ENCODE assay signal across 8 cellular contexts in the genomic region with DNA sequence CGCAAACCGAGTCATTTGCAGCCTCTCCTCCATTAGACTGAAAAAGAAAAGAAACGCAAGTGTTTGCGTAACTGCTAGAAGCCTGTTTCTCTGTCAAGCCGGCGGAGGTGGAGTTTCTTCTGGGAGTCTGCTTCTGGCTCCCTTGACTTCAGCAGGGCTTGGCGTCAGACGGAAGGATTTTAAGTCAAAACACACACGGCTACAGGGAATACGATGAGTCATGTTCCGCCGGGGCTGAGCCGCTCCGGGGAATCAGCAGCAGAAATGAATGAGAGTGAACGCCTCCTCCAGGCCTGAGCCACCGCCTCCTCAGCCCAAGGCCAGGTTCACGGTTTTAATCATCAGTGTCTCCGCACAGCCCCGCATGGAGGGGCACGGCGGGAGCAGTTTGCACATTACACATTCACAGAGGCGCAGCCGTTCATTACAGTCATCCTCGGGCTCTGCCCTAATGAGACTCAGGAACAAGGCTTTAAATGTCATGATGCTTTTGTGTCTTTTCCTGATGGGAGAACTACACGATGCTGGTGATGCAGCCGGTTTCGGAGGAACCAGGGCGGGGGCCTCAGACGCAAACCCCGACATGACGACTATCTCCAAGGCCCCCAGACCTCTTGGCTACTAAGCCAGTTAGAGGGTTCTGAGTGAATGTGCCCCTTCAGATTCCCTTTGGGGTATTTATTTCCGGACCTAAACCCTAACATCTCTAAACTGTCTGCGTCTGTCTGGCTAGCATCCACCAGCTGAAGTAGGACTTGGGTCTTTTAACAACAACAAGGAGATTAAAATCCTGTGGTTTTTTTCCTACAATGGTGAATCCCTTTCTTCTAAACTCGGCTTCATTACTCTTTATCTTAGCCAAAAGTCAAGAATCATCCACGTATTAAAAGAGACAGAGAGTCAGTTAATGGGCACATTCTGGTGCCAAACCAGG. TPM values are rescaled to one million over a fixed set of nuclear protein-coding genes. Genes with fewer than 3 reads are reported as not detected.
DNase-seq lines count a peak whose midpoint lies in the region; ATAC-seq, FAIRE-seq and TF ChIP-seq lines count a peak whose summit lies in the region.

No MANE protein-coding gene starts in this region.

- H3K79me2 ChIP-seq in astrocyte (ENCODE audit: insufficient read depth, low read length) = no peaks in the 10 kb centered on the region

- H3K27me3 Mint-ChIP-seq in Calu3 (ENCODE audit: unreplicated experiment) (no peaks in the 10 kb centered on the region), astrocyte (ENCODE audit: low read depth, unreplicated experiment) (peaks cover 13% of the 10 kb centered on the region)

- H3K36me3 Mint-ChIP-seq in Calu3 (ENCODE audit: insufficient read depth, unreplicated experiment) (peaks cover 8% of the 10 kb centered on the region), astrocyte (ENCODE audit: low read depth, unreplicated experiment) (no peaks in the 10 kb centered on the region)

- peaks cover 8% of the 10 kb centered on the region for H3K4me1 ChIP-seq in astrocyte (ENCODE audit: insufficient read depth, low read length)

- DNase-seq in Calu3 = peak; percentile 74
- DNase-seq in NCI-H146 treated with DMSO at 0.1 percent for 48 hours (lab: John Stamatoyannopoulos, UW; ENCODE audit: unreplicated experiment) = peak; percentile 87
- peak; percentile 99 for DNase-seq in astrocyte (ENCODE audit: low read depth)
- peak; percentile 92 for DNase-seq in hepatic stellate cell (ENCODE audit: low spot score)
- peak; percentile 80 for DNase-seq in pulmonary artery endothelial cell (ENCODE audit: low read depth, low spot score)
- no peak for DNase-seq in Kasumi-1 (lab: John Stamatoyannopoulos, UW)
- DNase-seq in GM10248 (ENCODE audit: extremely low spot score) = no peak

- POLR2A ChIA-PET in GM10248 (lab: Yijun Ruan, JAX) = no interaction called here

- H4K20me1 ChIP-seq in astrocyte (ENCODE audit: insufficient read depth, low read length) = no peaks in the 10 kb centered on the region

- no peaks in the 10 kb centered on the region for H3K36me3 ChIP-seq in astrocyte (ENCODE audit: insufficient read depth, low read length)

- H3K27me3 ChIP-seq in astrocyte (ENCODE audit: insufficient read depth, low read length) = no peaks in the 10 kb centered on the region

- peak overlapping the region; percentile 87 for H3K4me2 ChIP-seq in astrocyte (ENCODE audit: low read length)

- H3K4me3 Mint-ChIP-seq in Calu3 (ENCODE audit: low read depth, unreplicated experiment) = peak overlapping the region; percentile 60
- peak overlapping the region; percentile 72 for H3K4me3 Mint-ChIP-seq in astrocyte (ENCODE audit: unreplicated experiment)

- H3K9me3 Mint-ChIP-seq in Calu3 (ENCODE audit: low read depth, unreplicated experiment) (no peaks in the 10 kb centered on the region), astrocyte (ENCODE audit: unreplicated experiment) (peaks cover 4% of the 10 kb centered on the region)

- H3K27ac ChIP-seq in astrocyte (ENCODE audit: low read depth, low read length) = peak overlapping the region; percentile 82

- peak overlapping the region; percentile 51 for H3K4me3 ChIP-seq in astrocyte (ENCODE audit: insufficient read depth, low read depth, low read length)

- no peak for ATAC-seq in GM21528 (IDR thresholded peaks at IDR 0.05; ENCODE audit: low FRiP score, unreplicated experiment)

- no peaks in the 10 kb centered on the region for H3K9me3 ChIP-seq in astrocyte (ENCODE audit: insufficient read depth, low read depth, low read length)

- BruUV-seq in Calu3 (replicated peaks; lab: Mats Ljungman, UMichigan) = no TSS peak

- H3K4me1 Mint-ChIP-seq in Calu3 (ENCODE audit: low read depth, unreplicated experiment) (no peaks in the 10 kb centered on the region), astrocyte (ENCODE audit: low read depth, unreplicated experiment) (peaks cover 17% of the 10 kb centered on the region)

- CTCF ChIA-PET in Calu3 (lab: Charles Lee) (no interaction called here), GM10248 (lab: Yijun Ruan, JAX) (interaction anchor here (1.5 kb wide), 1 partner anchor 16 kb away, joined by 3 read pairs; no protein-coding TSS in a partner anchor)

- FAIRE-seq in astrocyte (lab: Jason Lieb, UNC) = peak; percentile 49

- peak overlapping the region; percentile 90 for H2AFZ ChIP-seq in astrocyte (ENCODE audit: low read depth, low read length)

- TF ChIP-seq CTCF in Calu3 (IDR thresholded peaks at IDR 0.05; ENCODE audit: unreplicated experiment) = no peak
- no peak for TF ChIP-seq CTCF in astrocyte (IDR thresholded peaks at IDR 0.05; ENCODE audit: insufficient read depth, low read depth, low read length)
- no peak for TF ChIP-seq CTCF in GM10248 (IDR thresholded peaks at IDR 0.05; ENCODE audit: control extremely low read depth, extremely low read depth, low read depth, missing control alignments)

- intact Hi-C loops in Calu3 (cut with micrococcal nuclease; ENCODE audit: unreplicated experiment) = loop anchor here (10.0 kb wide), 1 partner anchor 358 kb away; no protein-coding TSS in a partner anchor

- peak overlapping the region; percentile 55 for H3K27ac Mint-ChIP-seq in Calu3 (ENCODE audit: unreplicated experiment)
- peak overlapping the region; percentile 96 for H3K27ac Mint-ChIP-seq in astrocyte (ENCODE audit: unreplicated experiment)

- H3K9ac ChIP-seq in astrocyte (ENCODE audit: low read length) = peak overlapping the region; percentile 77

RNA-seq across cellular contexts. Expression of gene SCG2, which starts 11.1 kb away (rescaled TPM):
- total RNA-seq in Calu3 (2022) (0.52 and 0.56 TPM in 2 replicates), astrocyte (5.6 and 6.9 TPM in 2 replicates), pulmonary artery endothelial cell (not detected in 2 replicates)

Comparison
In these comparisons a context has a peak if more than half of its experiments do, and no peak if none do; other contexts are left out.
1. DNase-seq: peak in Calu3 (single experiment), NCI-H146 treated with DMSO at 0.1 percent for 48 hours (single experiment), astrocyte (single experiment), hepatic stellate cell (single experiment) and pulmonary artery endothelial cell (single experiment); none in Kasumi-1 (0 of 2) and GM10248 (single experiment).